Comparison of ENCODE assay signal across 27 cellular contexts in the genomic region with DNA sequence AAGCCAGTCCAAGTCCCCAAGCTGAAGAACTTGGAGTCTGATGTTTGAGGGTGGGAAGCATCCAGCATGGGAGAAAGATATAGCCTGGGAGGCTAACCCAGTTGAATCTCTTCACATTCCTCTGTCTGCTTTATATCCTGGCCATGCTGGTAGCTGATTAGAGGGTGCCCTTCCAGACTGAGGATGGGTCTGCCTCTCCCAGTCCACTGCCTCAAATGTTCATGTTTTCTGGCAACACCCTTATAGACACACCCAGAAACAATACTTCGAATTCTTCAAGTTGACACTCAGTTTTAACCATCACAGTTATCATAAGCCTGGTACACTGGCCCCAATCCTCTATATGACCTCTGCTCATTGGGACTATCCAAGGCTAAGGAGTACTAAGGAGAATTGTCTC.
"Had no signal": no experiment of that assay in that cellular context is flagged by ENCODE, and none has a peak within 500 bp of the region (broad histone marks: within the 10 kb centered on the region; RNA-seq: fewer than 3 reads in every experiment).

No MANE protein-coding gene starts in this region.

- H3K4me1 ChIP-seq: heart left ventricle, left lung, lower lobe of right lung, prostate gland, right lobe of liver, stomach, testis, thyroid gland, transverse colon, upper lobe of right lung had no signal

- H3K36me3 ChIP-seq: heart left ventricle, left lung, lower lobe of right lung, ovary, prostate gland, right lobe of liver, stomach, thyroid gland, transverse colon, upper lobe of right lung had no signal

- H3K36me3 Mint-ChIP-seq: immature natural killer cell; naive B cell; natural killer cell; stimulated activated naive B cell treated with anti-CD40 and anti-IgM and Interleukin-4, amounts not matched to agents 10 μg/mL and 1 μg/mL and 100 μg/mL, for 72 hours had no signal

- DNase-seq: heart left ventricle; hypothalamus; immature natural killer cell; kidney; left colon; left lung; lower lobe of right lung; mammary epithelial cell; mesenchymal stem cell; naive B cell; natural killer cell; ovary; posterior cingulate gyrus; right lobe of liver; stimulated activated CD4-positive, alpha-beta T cell treated with anti-CD3 and anti-CD28 coated beads, Interleukin-12 subunit alpha, Interleukin-12 subunit beta, amount 100 ng/mL, for 4 hours; stimulated activated CD4-positive, alpha-beta T cell treated with anti-CD3 and anti-CD28 coated beads, Interleukin-15, amount 100 ng/mL, for 24 hours; stimulated activated CD4-positive, alpha-beta T cell treated with anti-CD3 and anti-CD28 coated beads, Interleukin-2, amount 100 ng/mL, for 24 hours; stimulated activated CD4-positive, alpha-beta T cell treated with anti-CD3 and anti-CD28 coated beads, Interleukin-4, amount 100 ng/mL, for 1 hour; stimulated activated naive B cell treated with anti-CD40 and anti-IgM and Interleukin-4, amounts not matched to agents 10 μg/mL and 1 μg/mL and 100 μg/mL, for 72 hours; stimulated activated naive CD8-positive, alpha-beta T cell treated with anti-CD3 and anti-CD28 coated beads, Interleukin-15, Interleukin-2, amounts not matched to agents 100 U/mL and 50 U/mL, for 24 hours; stomach; testis; thyroid gland; transverse colon; upper lobe of right lung had no signal

- ATAC-seq: left colon; left lung; lower lobe of right lung; right lobe of liver; stimulated activated naive B cell treated with anti-CD40 and anti-IgM and Interleukin-4, amounts not matched to agents 10 μg/mL and 1 μg/mL and 100 μg/mL, for 72 hours; stimulated activated naive CD8-positive, alpha-beta T cell treated with anti-CD3 and anti-CD28 coated beads, Interleukin-15, Interleukin-2, amounts not matched to agents 100 U/mL and 50 U/mL, for 24 hours; upper lobe of right lung had no signal

- H3K27ac Mint-ChIP-seq: immature natural killer cell; naive B cell; natural killer cell; stimulated activated naive B cell treated with anti-CD40 and anti-IgM and Interleukin-4, amounts not matched to agents 10 μg/mL and 1 μg/mL and 100 μg/mL, for 72 hours had no signal

- H3K27me3 ChIP-seq: heart left ventricle, left lung, ovary, right lobe of liver, stomach, testis, thyroid gland, transverse colon, upper lobe of right lung had no signal

- H3K27ac ChIP-seq: heart left ventricle, left lung, lower lobe of right lung, ovary, prostate gland, right lobe of liver, skin epidermis, stomach, testis, thyroid gland, transverse colon, upper lobe of right lung had no signal

- H3K9me3 Mint-ChIP-seq: immature natural killer cell; natural killer cell; stimulated activated naive B cell treated with anti-CD40 and anti-IgM and Interleukin-4, amounts not matched to agents 10 μg/mL and 1 μg/mL and 100 μg/mL, for 72 hours had no signal

- H3K9me3 ChIP-seq: heart left ventricle, left lung, lower lobe of right lung, ovary, prostate gland, right lobe of liver, stomach, testis, thyroid gland, transverse colon, upper lobe of right lung had no signal

- H3K4me3 ChIP-seq: heart left ventricle, left lung, lower lobe of right lung, ovary, prostate gland, right lobe of liver, skin epidermis, stomach, testis, thyroid gland, transverse colon, upper lobe of right lung had no signal

- H3K4me1 Mint-ChIP-seq: immature natural killer cell; naive B cell; natural killer cell; stimulated activated naive B cell treated with anti-CD40 and anti-IgM and Interleukin-4, amounts not matched to agents 10 μg/mL and 1 μg/mL and 100 μg/mL, for 72 hours had no signal

- H3K4me3 Mint-ChIP-seq: immature natural killer cell; naive B cell; natural killer cell; stimulated activated naive B cell treated with anti-CD40 and anti-IgM and Interleukin-4, amounts not matched to agents 10 μg/mL and 1 μg/mL and 100 μg/mL, for 72 hours had no signal
